ENCODE assay signal across 1 cellular context in the genomic region with DNA sequence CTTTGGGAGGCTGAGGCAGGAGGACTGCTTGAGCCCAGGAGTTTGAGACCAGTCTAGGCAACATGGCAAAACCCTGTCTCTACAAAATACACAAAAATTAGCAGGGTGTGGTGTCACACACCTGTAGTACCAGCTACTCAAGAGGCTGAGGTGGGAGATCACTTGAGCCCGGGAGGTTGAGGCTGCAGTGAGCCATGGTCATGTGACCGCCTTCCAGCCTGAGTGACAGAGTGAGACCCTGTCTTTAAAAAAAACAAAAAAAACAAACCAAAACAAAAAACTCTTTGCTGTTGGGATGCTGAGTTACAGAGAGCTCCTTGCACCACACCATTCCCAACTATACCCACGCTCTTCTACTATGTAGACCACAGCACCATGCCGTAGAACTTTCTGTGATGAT.
A peak's percentile ranks its signal among the peaks of the same experiment; 100 is the strongest.
TF ChIP-seq lines count a peak whose summit lies in the region.

No MANE protein-coding gene starts in this region.

TF ChIP-seq in A549, 52 proteins besides CTCF, POLR2A, EP300 and RAD21 (continued from another document):
- TF ChIP-seq USF2 (IDR thresholded peaks at IDR 0.05) (peak; percentile 20; the same call in 1 of the 2 replicates), ELK1 (IDR thresholded peaks at IDR 0.05; ENCODE audit: low read depth, low read length) (no peak), EHMT2 (IDR thresholded peaks at IDR 0.05; ENCODE audit: low read depth) (no peak), RFX5 (IDR thresholded peaks at IDR 0.05) (no peak)
